In the genomic region with DNA sequence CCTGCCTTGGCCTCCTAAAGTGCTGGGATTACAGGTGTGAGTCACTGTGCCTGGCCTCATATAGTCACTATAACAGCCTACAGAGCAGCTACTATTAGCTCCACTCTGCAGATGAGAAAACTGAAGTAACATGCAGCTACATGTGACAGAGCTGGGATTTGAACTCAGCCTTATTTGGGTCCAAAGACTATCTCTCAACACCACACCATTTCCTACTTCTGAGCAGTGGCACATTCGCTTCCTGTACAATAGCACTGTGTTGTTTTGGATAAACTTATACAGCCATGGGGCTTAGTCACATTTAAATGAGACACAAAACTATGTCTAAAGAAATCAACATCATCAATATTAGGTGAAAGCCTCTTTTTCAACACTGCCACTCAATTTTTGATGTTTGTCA, we compare ENCODE assay signal across 16 cellular contexts.
"Had no signal": no experiment of that assay in that cellular context is flagged by ENCODE, and none has a peak within 500 bp of the region (broad histone marks: within the 10 kb centered on the region; RNA-seq: fewer than 3 reads in every experiment).

No MANE protein-coding gene starts in this region.

- DNase-seq: activated CD4-positive, alpha-beta T cell treated with anti-CD3 and anti-CD28 coated beads, Interleukin-2, amount 50 U/mL, for 48 hours; activated CD8-positive, alpha-beta memory T cell treated with anti-CD3 and anti-CD28 coated beads, Interleukin-2, amount 10 ng/mL, durations not matched to agents 7 days and 5 days; activated effector memory CD4-positive, alpha-beta T cell treated with anti-CD3 and anti-CD28 coated beads, Interleukin-2, amount 50 U/mL, for 16 hours; activated naive CD8-positive, alpha-beta T cell treated with anti-CD3 and anti-CD28 coated beads, Interleukin-2, amount 10 ng/mL, durations not matched to agents 7 days and 5 days; activated T-cell treated with anti-CD3 and anti-CD28 coated beads, Interleukin-2, amount 50 U/mL, for 4 hours; islet precursor cell; naive thymus-derived CD4-positive, alpha-beta T cell; stimulated activated CD4-positive, alpha-beta T cell treated with anti-CD3 and anti-CD28 coated beads, Interleukin-12 subunit alpha, Interleukin-12 subunit beta, amount 100 ng/mL, for 4 hours; stimulated activated naive CD4-positive, alpha-beta T cell treated with Interleukin-2 at 50 U/mL for 16 hours had no signal

- H3K4me1 Mint-ChIP-seq: activated CD8-positive, alpha-beta memory T cell treated with anti-CD3 and anti-CD28 coated beads, Interleukin-2, amount 10 ng/mL, durations not matched to agents 7 days and 5 days; activated naive CD8-positive, alpha-beta T cell treated with anti-CD3 and anti-CD28 coated beads, Interleukin-2, amount 10 ng/mL, durations not matched to agents 7 days and 5 days; central memory CD8-positive, alpha-beta T cell had no signal

- ATAC-seq: activated CD4-positive, CD25-positive, alpha-beta regulatory T cell treated with anti-CD3 and anti-CD28 coated beads, Interleukin-2, amount 50 U/mL, for 24 hours; activated CD8-positive, alpha-beta memory T cell treated with anti-CD3 and anti-CD28 coated beads, Interleukin-2, amount 10 ng/mL, durations not matched to agents 7 days and 5 days; activated T-cell treated with anti-CD3 and anti-CD28 coated beads, Interleukin-2, amount 50 U/mL, for 4 hours; naive thymus-derived CD4-positive, alpha-beta T cell had no signal

- H3K27me3 ChIP-seq: esophagus muscularis mucosa had no signal

- H3K36me3 ChIP-seq: prostate gland had no signal

- H3K27ac Mint-ChIP-seq: activated CD8-positive, alpha-beta memory T cell treated with anti-CD3 and anti-CD28 coated beads, Interleukin-2, amount 10 ng/mL, durations not matched to agents 7 days and 5 days; activated naive CD8-positive, alpha-beta T cell treated with anti-CD3 and anti-CD28 coated beads, Interleukin-2, amount 10 ng/mL, durations not matched to agents 7 days and 5 days; dendritic cell treated with granulocyte-macrophage colony-stimulating factor and Interleukin-4, amounts not matched to agents 40 ng/mL and 50 ng/mL, for 4 days; naive thymus-derived CD4-positive, alpha-beta T cell; T-helper 1 cell treated with Interleukin-12 subunit alpha and Interleukin-12 subunit beta and Interleukin-4 antibody, amounts not matched to agents 30 μg/mL and 1 μg/mL, for 36 hours had no signal

- H3K27me3 Mint-ChIP-seq: activated CD8-positive, alpha-beta memory T cell treated with anti-CD3 and anti-CD28 coated beads, Interleukin-2, amount 10 ng/mL, durations not matched to agents 7 days and 5 days; activated naive CD8-positive, alpha-beta T cell treated with anti-CD3 and anti-CD28 coated beads, Interleukin-2, amount 10 ng/mL, durations not matched to agents 7 days and 5 days; central memory CD8-positive, alpha-beta T cell; dendritic cell treated with granulocyte-macrophage colony-stimulating factor and Interleukin-4, amounts not matched to agents 40 ng/mL and 50 ng/mL, for 4 days; naive thymus-derived CD4-positive, alpha-beta T cell had no signal

- H3K27ac ChIP-seq: esophagus muscularis mucosa, prostate gland, thoracic aorta had no signal

- H3K4me1 ChIP-seq: prostate gland had no signal

- H3K9me3 ChIP-seq: esophagus muscularis mucosa, prostate gland, thoracic aorta had no signal

- H3K4me3 ChIP-seq: esophagus muscularis mucosa, prostate gland, thoracic aorta had no signal

- H3K4me3 Mint-ChIP-seq: activated CD8-positive, alpha-beta memory T cell treated with anti-CD3 and anti-CD28 coated beads, Interleukin-2, amount 10 ng/mL, durations not matched to agents 7 days and 5 days; activated naive CD8-positive, alpha-beta T cell treated with anti-CD3 and anti-CD28 coated beads, Interleukin-2, amount 10 ng/mL, durations not matched to agents 7 days and 5 days; activated T-cell treated with anti-CD3 and anti-CD28 coated beads, Interleukin-2, amount 50 U/mL, for 4 hours; central memory CD8-positive, alpha-beta T cell; dendritic cell treated with granulocyte-macrophage colony-stimulating factor and Interleukin-4, amounts not matched to agents 40 ng/mL and 50 ng/mL, for 4 days; naive thymus-derived CD4-positive, alpha-beta T cell; T-helper 1 cell treated with Interleukin-12 subunit alpha and Interleukin-12 subunit beta and Interleukin-4 antibody, amounts not matched to agents 30 μg/mL and 1 μg/mL, for 36 hours had no signal
